In the genomic region with DNA sequence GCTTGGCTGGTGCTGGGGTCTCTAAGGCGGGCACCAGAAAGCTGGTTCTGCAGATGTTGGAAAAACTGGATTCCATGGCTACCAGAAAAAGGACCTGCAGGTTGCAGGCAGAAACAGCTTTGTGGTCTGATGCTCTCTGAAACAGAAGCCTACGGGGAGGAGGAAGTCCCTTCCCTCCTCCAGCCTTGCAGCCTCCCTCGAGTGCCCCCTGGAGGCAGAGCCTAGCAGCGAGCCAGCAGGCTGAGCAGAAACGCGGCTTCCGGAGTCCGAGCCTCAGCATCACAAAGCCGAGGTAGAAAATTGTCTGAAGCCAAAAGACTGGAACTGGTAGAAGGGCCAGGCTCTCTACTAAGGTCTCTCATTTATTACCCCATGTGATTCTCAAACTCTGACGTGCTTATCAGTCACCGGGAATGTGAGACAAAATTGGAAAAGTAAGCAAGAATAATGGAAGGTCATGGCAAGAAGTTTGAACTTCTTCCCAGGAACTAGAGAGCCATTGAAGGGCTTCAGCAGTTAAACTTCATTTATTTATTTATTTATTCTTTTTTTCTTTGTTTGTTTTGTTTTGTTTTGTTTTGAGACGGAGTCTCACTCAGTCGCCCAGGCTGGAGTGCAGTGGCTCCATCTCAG, we compare ENCODE assay signal across 1 cellular context.
TF ChIP-seq lines count a peak whose summit lies in the region.

No MANE protein-coding gene starts in this region.

TF ChIP-seq in GM12878, 131 proteins besides CTCF, POLR2A, EP300 and RAD21 (continued from another document and continues in another):
- TF ChIP-seq, protein P1, sequence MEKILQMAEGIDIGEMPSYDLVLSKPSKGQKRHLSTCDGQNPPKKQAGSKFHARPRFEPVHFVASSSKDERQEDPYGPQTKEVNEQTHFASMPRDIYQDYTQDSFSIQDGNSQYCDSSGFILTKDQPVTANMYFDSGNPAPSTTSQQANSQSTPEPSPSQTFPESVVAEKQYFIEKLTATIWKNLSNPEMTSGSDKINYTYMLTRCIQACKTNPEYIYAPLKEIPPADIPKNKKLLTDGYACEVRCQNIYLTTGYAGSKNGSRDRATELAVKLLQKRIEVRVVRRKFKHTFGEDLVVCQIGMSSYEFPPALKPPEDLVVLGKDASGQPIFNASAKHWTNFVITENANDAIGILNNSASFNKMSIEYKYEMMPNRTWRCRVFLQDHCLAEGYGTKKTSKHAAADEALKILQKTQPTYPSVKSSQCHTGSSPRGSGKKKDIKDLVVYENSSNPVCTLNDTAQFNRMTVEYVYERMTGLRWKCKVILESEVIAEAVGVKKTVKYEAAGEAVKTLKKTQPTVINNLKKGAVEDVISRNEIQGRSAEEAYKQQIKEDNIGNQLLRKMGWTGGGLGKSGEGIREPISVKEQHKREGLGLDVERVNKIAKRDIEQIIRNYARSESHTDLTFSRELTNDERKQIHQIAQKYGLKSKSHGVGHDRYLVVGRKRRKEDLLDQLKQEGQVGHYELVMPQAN (conservative IDR thresholded peaks at IDR 0.05) = no peak; the same call in 1 of the 2 replicates
- TF ChIP-seq MYC (IDR thresholded peaks at IDR 0.05; ENCODE audit: insufficient read depth, insufficient read length, insufficient replicate concordance, low read length, severe bottlenecking) (no peak), NBN (IDR thresholded peaks at IDR 0.05) (0 out of 2 replicates have a peak, but pooled peaks have one; percentile 45), RCOR1 (conservative IDR thresholded peaks at IDR 0.05; ENCODE audit: low read depth, low read length) (peak; percentile 77; the same call in 1 of the 2 replicates), GATAD2B (conservative IDR thresholded peaks at IDR 0.05; ENCODE audit: low read depth) (peak; percentile 44; the same call in 1 of the 2 replicates), CREB1 (IDR thresholded peaks at IDR 0.05; ENCODE audit: low read depth) (peak; percentile 42; the same call in 1 of the 2 replicates), HDGF (IDR thresholded peaks at IDR 0.05) (no peak), BMI1 (IDR thresholded peaks at IDR 0.05; ENCODE audit: borderline replicate concordance) (no peak), CHD1 (IDR thresholded peaks at IDR 0.05; ENCODE audit: low read depth, low read length) (no peak), CBX3 (IDR thresholded peaks at IDR 0.05; ENCODE audit: borderline replicate concordance, low read depth) (no peak), SMAD5 (IDR thresholded peaks at IDR 0.05; ENCODE audit: low read depth) (no peak), TARDBP (IDR thresholded peaks at IDR 0.05; ENCODE audit: borderline replicate concordance) (no peak), IKZF2 (IDR thresholded peaks at IDR 0.05) (peak in 1 of 2 experiments; percentile 30; a peak in 3 of 4 replicates), NR2C2 (IDR thresholded peaks at IDR 0.05; ENCODE audit: borderline replicate concordance, control insufficient read depth, insufficient read length, low read depth) (no peak), LARP7 (IDR thresholded peaks at IDR 0.05) (no peak), MTA3 (IDR thresholded peaks at IDR 0.05; ENCODE audit: borderline replicate concordance, low read length) (no peak), HDAC2 (IDR thresholded peaks at IDR 0.05) (no peak), FOXK2 (IDR thresholded peaks at IDR 0.05) (no peak), JUND (IDR thresholded peaks at IDR 0.05; ENCODE audit: low read depth, low read length) (no peak)
- TF ChIP-seq, protein P2, sequence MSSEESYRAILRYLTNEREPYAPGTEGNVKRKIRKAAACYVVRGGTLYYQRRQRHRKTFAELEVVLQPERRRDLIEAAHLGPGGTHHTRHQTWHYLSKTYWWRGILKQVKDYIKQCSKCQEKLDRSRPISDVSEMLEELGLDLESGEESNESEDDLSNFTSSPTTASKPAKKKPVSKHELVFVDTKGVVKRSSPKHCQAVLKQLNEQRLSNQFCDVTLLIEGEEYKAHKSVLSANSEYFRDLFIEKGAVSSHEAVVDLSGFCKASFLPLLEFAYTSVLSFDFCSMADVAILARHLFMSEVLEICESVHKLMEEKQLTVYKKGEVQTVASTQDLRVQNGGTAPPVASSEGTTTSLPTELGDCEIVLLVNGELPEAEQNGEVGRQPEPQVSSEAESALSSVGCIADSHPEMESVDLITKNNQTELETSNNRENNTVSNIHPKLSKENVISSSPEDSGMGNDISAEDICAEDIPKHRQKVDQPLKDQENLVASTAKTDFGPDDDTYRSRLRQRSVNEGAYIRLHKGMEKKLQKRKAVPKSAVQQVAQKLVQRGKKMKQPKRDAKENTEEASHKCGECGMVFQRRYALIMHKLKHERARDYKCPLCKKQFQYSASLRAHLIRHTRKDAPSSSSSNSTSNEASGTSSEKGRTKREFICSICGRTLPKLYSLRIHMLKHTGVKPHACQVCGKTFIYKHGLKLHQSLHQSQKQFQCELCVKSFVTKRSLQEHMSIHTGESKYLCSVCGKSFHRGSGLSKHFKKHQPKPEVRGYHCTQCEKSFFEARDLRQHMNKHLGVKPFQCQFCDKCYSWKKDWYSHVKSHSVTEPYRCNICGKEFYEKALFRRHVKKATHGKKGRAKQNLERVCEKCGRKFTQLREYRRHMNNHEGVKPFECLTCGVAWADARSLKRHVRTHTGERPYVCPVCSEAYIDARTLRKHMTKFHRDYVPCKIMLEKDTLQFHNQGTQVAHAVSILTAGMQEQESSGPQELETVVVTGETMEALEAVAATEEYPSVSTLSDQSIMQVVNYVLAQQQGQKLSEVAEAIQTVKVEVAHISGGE (CRISPR knock-in tag; IDR thresholded peaks at IDR 0.05) = no peak
- TF ChIP-seq, protein P3, sequence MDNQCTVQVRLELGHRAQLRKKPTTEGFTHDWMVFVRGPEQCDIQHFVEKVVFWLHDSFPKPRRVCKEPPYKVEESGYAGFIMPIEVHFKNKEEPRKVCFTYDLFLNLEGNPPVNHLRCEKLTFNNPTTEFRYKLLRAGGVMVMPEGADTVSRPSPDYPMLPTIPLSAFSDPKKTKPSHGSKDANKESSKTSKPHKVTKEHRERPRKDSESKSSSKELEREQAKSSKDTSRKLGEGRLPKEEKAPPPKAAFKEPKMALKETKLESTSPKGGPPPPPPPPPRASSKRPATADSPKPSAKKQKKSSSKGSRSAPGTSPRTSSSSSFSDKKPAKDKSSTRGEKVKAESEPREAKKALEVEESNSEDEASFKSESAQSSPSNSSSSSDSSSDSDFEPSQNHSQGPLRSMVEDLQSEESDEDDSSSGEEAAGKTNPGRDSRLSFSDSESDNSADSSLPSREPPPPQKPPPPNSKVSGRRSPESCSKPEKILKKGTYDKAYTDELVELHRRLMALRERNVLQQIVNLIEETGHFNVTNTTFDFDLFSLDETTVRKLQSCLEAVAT (IDR thresholded peaks at IDR 0.05) = 0 out of 2 replicates have a peak, but pooled peaks have one; percentile 11
- TF ChIP-seq, protein P4, sequence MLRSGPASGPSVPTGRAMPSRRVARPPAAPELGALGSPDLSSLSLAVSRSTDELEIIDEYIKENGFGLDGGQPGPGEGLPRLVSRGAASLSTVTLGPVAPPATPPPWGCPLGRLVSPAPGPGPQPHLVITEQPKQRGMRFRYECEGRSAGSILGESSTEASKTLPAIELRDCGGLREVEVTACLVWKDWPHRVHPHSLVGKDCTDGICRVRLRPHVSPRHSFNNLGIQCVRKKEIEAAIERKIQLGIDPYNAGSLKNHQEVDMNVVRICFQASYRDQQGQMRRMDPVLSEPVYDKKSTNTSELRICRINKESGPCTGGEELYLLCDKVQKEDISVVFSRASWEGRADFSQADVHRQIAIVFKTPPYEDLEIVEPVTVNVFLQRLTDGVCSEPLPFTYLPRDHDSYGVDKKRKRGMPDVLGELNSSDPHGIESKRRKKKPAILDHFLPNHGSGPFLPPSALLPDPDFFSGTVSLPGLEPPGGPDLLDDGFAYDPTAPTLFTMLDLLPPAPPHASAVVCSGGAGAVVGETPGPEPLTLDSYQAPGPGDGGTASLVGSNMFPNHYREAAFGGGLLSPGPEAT (IDR thresholded peaks at IDR 0.05; ENCODE audit: low read depth) = no peak
- TF ChIP-seq, protein P5, sequence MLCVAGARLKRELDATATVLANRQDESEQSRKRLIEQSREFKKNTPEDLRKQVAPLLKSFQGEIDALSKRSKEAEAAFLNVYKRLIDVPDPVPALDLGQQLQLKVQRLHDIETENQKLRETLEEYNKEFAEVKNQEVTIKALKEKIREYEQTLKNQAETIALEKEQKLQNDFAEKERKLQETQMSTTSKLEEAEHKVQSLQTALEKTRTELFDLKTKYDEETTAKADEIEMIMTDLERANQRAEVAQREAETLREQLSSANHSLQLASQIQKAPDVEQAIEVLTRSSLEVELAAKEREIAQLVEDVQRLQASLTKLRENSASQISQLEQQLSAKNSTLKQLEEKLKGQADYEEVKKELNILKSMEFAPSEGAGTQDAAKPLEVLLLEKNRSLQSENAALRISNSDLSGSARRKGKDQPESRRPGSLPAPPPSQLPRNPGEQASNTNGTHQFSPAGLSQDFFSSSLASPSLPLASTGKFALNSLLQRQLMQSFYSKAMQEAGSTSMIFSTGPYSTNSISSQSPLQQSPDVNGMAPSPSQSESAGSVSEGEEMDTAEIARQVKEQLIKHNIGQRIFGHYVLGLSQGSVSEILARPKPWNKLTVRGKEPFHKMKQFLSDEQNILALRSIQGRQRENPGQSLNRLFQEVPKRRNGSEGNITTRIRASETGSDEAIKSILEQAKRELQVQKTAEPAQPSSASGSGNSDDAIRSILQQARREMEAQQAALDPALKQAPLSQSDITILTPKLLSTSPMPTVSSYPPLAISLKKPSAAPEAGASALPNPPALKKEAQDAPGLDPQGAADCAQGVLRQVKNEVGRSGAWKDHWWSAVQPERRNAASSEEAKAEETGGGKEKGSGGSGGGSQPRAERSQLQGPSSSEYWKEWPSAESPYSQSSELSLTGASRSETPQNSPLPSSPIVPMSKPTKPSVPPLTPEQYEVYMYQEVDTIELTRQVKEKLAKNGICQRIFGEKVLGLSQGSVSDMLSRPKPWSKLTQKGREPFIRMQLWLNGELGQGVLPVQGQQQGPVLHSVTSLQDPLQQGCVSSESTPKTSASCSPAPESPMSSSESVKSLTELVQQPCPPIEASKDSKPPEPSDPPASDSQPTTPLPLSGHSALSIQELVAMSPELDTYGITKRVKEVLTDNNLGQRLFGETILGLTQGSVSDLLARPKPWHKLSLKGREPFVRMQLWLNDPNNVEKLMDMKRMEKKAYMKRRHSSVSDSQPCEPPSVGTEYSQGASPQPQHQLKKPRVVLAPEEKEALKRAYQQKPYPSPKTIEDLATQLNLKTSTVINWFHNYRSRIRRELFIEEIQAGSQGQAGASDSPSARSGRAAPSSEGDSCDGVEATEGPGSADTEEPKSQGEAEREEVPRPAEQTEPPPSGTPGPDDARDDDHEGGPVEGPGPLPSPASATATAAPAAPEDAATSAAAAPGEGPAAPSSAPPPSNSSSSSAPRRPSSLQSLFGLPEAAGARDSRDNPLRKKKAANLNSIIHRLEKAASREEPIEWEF (IDR thresholded peaks at IDR 0.05; ENCODE audit: insufficient replicate concordance, low read depth, low read length) = no peak
- TF ChIP-seq, protein P6, sequence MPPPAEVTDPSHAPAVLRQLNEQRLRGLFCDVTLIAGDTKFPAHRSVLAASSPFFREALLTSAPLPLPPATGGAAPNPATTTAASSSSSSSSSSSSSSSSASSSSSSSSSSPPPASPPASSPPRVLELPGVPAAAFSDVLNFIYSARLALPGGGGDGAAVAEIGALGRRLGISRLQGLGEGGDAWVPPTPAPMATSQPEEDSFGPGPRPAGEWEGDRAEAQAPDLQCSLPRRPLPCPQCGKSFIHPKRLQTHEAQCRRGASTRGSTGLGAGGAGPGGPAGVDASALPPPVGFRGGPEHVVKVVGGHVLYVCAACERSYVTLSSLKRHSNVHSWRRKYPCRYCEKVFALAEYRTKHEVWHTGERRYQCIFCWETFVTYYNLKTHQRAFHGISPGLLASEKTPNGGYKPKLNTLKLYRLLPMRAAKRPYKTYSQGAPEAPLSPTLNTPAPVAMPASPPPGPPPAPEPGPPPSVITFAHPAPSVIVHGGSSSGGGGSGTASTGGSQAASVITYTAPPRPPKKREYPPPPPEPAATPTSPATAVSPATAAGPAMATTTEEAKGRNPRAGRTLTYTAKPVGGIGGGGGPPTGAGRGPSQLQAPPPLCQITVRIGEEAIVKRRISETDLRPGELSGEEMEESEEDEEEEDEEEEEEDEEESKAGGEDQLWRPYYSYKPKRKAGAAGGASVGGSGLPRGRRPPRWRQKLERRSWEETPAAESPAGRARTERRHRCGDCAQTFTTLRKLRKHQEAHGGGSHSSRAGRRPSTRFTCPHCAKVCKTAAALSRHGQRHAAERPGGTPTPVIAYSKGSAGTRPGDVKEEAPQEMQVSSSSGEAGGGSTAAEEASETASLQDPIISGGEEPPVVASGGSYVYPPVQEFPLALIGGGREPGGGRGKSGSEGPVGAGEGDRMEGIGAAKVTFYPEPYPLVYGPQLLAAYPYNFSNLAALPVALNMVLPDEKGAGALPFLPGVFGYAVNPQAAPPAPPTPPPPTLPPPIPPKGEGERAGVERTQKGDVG (CRISPR knock-in tag; IDR thresholded peaks at IDR 0.05) = no peak
- TF ChIP-seq, protein P7, sequence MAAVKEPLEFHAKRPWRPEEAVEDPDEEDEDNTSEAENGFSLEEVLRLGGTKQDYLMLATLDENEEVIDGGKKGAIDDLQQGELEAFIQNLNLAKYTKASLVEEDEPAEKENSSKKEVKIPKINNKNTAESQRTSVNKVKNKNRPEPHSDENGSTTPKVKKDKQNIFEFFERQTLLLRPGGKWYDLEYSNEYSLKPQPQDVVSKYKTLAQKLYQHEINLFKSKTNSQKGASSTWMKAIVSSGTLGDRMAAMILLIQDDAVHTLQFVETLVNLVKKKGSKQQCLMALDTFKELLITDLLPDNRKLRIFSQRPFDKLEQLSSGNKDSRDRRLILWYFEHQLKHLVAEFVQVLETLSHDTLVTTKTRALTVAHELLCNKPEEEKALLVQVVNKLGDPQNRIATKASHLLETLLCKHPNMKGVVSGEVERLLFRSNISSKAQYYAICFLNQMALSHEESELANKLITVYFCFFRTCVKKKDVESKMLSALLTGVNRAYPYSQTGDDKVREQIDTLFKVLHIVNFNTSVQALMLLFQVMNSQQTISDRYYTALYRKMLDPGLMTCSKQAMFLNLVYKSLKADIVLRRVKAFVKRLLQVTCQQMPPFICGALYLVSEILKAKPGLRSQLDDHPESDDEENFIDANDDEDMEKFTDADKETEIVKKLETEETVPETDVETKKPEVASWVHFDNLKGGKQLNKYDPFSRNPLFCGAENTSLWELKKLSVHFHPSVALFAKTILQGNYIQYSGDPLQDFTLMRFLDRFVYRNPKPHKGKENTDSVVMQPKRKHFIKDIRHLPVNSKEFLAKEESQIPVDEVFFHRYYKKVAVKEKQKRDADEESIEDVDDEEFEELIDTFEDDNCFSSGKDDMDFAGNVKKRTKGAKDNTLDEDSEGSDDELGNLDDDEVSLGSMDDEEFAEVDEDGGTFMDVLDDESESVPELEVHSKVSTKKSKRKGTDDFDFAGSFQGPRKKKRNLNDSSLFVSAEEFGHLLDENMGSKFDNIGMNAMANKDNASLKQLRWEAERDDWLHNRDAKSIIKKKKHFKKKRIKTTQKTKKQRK (IDR thresholded peaks at IDR 0.05; ENCODE audit: low read depth, low read length) = no peak
